In genomic region chr19:48738557-48739399, GRCh38 we compare ENCODE assay signal across 8 cellular contexts. TPM values are rescaled to one million over a fixed set of nuclear protein-coding genes. Genes with fewer than 3 reads are reported as not detected.
DNase-seq lines count a peak whose midpoint lies in the region; ATAC-seq and TF ChIP-seq lines count a peak whose summit lies in the region.

No MANE protein-coding gene starts in this region.

- peak overlapping the region; percentile 69 for H3K4me3 Mint-ChIP-seq in CD8-positive, alpha-beta T cell
- peak overlapping the region; percentile 35 for H3K4me3 Mint-ChIP-seq in activated T-helper 2 cell treated with anti-CD3 and anti-CD28 coated beads, Interferon-gamma antibody, Interleukin-2, Interleukin-4, amounts not matched to agents 10 μg/mL and 5 μg/mL and 100 μg/mL, durations not matched to agents 14 hours and 24 hours and 36 hours (ENCODE audit: low read depth)
- peak overlapping the region; percentile 49 for H3K4me3 Mint-ChIP-seq in natural killer cell treated with Interleukin-12 subunit alpha and Interleukin-12 subunit beta and Interleukin-15 and Interleukin-18, amount 100 ng/mL, for 72 hours
- peak overlapping the region; percentile 74 to 79 for H3K4me3 Mint-ChIP-seq in stimulated activated naive B cell treated with anti-CD40 and anti-IgM and Interleukin-4, amounts not matched to agents 10 μg/mL and 1 μg/mL and 100 μg/mL, for 72 hours

- H3K9me3 Mint-ChIP-seq in CD8-positive, alpha-beta T cell = no peaks in the 10 kb centered on the region
- H3K9me3 Mint-ChIP-seq in activated T-helper 2 cell treated with anti-CD3 and anti-CD28 coated beads, Interferon-gamma antibody, Interleukin-2, Interleukin-4, amounts not matched to agents 10 μg/mL and 5 μg/mL and 100 μg/mL, durations not matched to agents 14 hours and 24 hours and 36 hours = no peaks in the 10 kb centered on the region
- H3K9me3 Mint-ChIP-seq in natural killer cell treated with Interleukin-12 subunit alpha and Interleukin-12 subunit beta and Interleukin-15 and Interleukin-18, amount 100 ng/mL, for 72 hours = no peaks in the 10 kb centered on the region
- H3K9me3 Mint-ChIP-seq in stimulated activated naive B cell treated with anti-CD40 and anti-IgM and Interleukin-4, amounts not matched to agents 10 μg/mL and 1 μg/mL and 100 μg/mL, for 72 hours = peaks cover 0 to 2% of the 10 kb centered on the region in 2 donors

- intact Hi-C loops in CD8-positive, alpha-beta T cell (cut with DNase I, micrococcal nuclease) = loop anchor here (1.0 to 2.0 kb wide), 6 partner anchors 18 to 388 kb away; partner anchors contain the start of gene CA11 (in 2 of the 2)
- intact Hi-C loops in activated T-helper 2 cell treated with anti-CD3 and anti-CD28 coated beads, Interferon-gamma antibody, Interleukin-2, Interleukin-4, amounts not matched to agents 10 μg/mL and 5 μg/mL and 100 μg/mL, durations not matched to agents 14 hours and 24 hours and 36 hours (cut with micrococcal nuclease) = loop anchor here (1.0 kb wide), 1 partner anchor 24 kb away; no protein-coding TSS in a partner anchor

- H3K4me1 ChIP-seq in CD8-positive, alpha-beta T cell (ENCODE audit: insufficient read depth, low read length) = peaks cover 29% of the 10 kb centered on the region

- H3K4me1 Mint-ChIP-seq in CD8-positive, alpha-beta T cell (ENCODE audit: low read depth) = peaks cover 17% of the 10 kb centered on the region
- H3K4me1 Mint-ChIP-seq in activated T-helper 2 cell treated with anti-CD3 and anti-CD28 coated beads, Interferon-gamma antibody, Interleukin-2, Interleukin-4, amounts not matched to agents 10 μg/mL and 5 μg/mL and 100 μg/mL, durations not matched to agents 14 hours and 24 hours and 36 hours (ENCODE audit: low read depth) = peaks cover 8% of the 10 kb centered on the region
- peaks cover 6 to 11% of the 10 kb centered on the region in 2 donors for H3K4me1 Mint-ChIP-seq in natural killer cell treated with Interleukin-12 subunit alpha and Interleukin-12 subunit beta and Interleukin-15 and Interleukin-18, amount 100 ng/mL, for 72 hours (ENCODE audit: low read depth in 2 of 2)
- H3K4me1 Mint-ChIP-seq in stimulated activated naive B cell treated with anti-CD40 and anti-IgM and Interleukin-4, amounts not matched to agents 10 μg/mL and 1 μg/mL and 100 μg/mL, for 72 hours = peaks cover 14 to 18% of the 10 kb centered on the region in 2 donors

- CTCF ChIA-PET in CD8-positive, alpha-beta T cell (lab: Charles Lee) = interaction anchor here (1.0 to 2.2 kb wide), 11 partner anchors 9 to 93 kb away, joined by 3 to 15 read pairs (median 5); partner anchors contain the start of gene CA11

- POLR2A ChIA-PET in CD8-positive, alpha-beta T cell (lab: Charles Lee) = interaction anchor here (1.0 to 2.2 kb wide), 5 partner anchors 13 to 255 kb away, joined by 3 to 10 read pairs (median 8); partner anchors contain the start of genes CA11, GYS1 and RUVBL2

- peak; percentile 93 for ATAC-seq in CD8-positive, alpha-beta T cell
- peak; percentile 77 for ATAC-seq in GM21423 (IDR thresholded peaks at IDR 0.05; ENCODE audit: unreplicated experiment)
- ATAC-seq in natural killer cell treated with Interleukin-12 subunit alpha and Interleukin-12 subunit beta and Interleukin-15 and Interleukin-18, amount 100 ng/mL, for 72 hours = peak; percentile 96 to 97
- ATAC-seq in stimulated activated naive B cell treated with anti-CD40 and anti-IgM and Interleukin-4, amounts not matched to agents 10 μg/mL and 1 μg/mL and 100 μg/mL, for 72 hours (replicated peaks) = peak; percentile 92 to 93

- no peak overlapping the region for H3K27ac Mint-ChIP-seq in CD8-positive, alpha-beta T cell
- peak overlapping the region; percentile 50 for H3K27ac Mint-ChIP-seq in activated T-helper 2 cell treated with anti-CD3 and anti-CD28 coated beads, Interferon-gamma antibody, Interleukin-2, Interleukin-4, amounts not matched to agents 10 μg/mL and 5 μg/mL and 100 μg/mL, durations not matched to agents 14 hours and 24 hours and 36 hours
- no peak overlapping the region for H3K27ac Mint-ChIP-seq in natural killer cell treated with Interleukin-12 subunit alpha and Interleukin-12 subunit beta and Interleukin-15 and Interleukin-18, amount 100 ng/mL, for 72 hours
- H3K27ac Mint-ChIP-seq in stimulated activated naive B cell treated with anti-CD40 and anti-IgM and Interleukin-4, amounts not matched to agents 10 μg/mL and 1 μg/mL and 100 μg/mL, for 72 hours = peak overlapping the region; percentile 42

- no peaks in the 10 kb centered on the region for H3K9me3 ChIP-seq in CD8-positive, alpha-beta T cell (ENCODE audit: low read length)

- no peak for TF ChIP-seq CTCF in CD8-positive, alpha-beta T cell (IDR thresholded peaks at IDR 0.05)
- TF ChIP-seq CTCF in fibroblast of pulmonary artery (IDR thresholded peaks at IDR 0.05; ENCODE audit: low read length, missing control alignments) = no peak

- H3K36me3 ChIP-seq in CD8-positive, alpha-beta T cell (ENCODE audit: insufficient read depth, low read length) = no peaks in the 10 kb centered on the region

- H3K27me3 ChIP-seq in CD8-positive, alpha-beta T cell (ENCODE audit: insufficient read depth, low read length) = peaks cover 2% of the 10 kb centered on the region

- H3K27ac ChIP-seq in CD8-positive, alpha-beta T cell (ENCODE audit: low read depth, low read length) = no peak overlapping the region

- peak overlapping the region; percentile 52 for H3K4me3 ChIP-seq in CD8-positive, alpha-beta T cell (ENCODE audit: low read depth, low read length)
- peak overlapping the region; percentile 33 for H3K4me3 ChIP-seq in fibroblast of pulmonary artery (replicated peaks; ENCODE audit: low read depth, low read length)

- H3K36me3 Mint-ChIP-seq in CD8-positive, alpha-beta T cell = no peaks in the 10 kb centered on the region
- no peaks in the 10 kb centered on the region for H3K36me3 Mint-ChIP-seq in activated T-helper 2 cell treated with anti-CD3 and anti-CD28 coated beads, Interferon-gamma antibody, Interleukin-2, Interleukin-4, amounts not matched to agents 10 μg/mL and 5 μg/mL and 100 μg/mL, durations not matched to agents 14 hours and 24 hours and 36 hours (ENCODE audit: low read depth)
- no peaks in the 10 kb centered on the region for H3K36me3 Mint-ChIP-seq in natural killer cell treated with Interleukin-12 subunit alpha and Interleukin-12 subunit beta and Interleukin-15 and Interleukin-18, amount 100 ng/mL, for 72 hours
- peaks cover 0 to 1% of the 10 kb centered on the region in 2 donors for H3K36me3 Mint-ChIP-seq in stimulated activated naive B cell treated with anti-CD40 and anti-IgM and Interleukin-4, amounts not matched to agents 10 μg/mL and 1 μg/mL and 100 μg/mL, for 72 hours

- peaks cover 6% of the 10 kb centered on the region for H3K27me3 Mint-ChIP-seq in CD8-positive, alpha-beta T cell (ENCODE audit: low read depth)
- peaks cover 3% of the 10 kb centered on the region for H3K27me3 Mint-ChIP-seq in activated T-helper 2 cell treated with anti-CD3 and anti-CD28 coated beads, Interferon-gamma antibody, Interleukin-2, Interleukin-4, amounts not matched to agents 10 μg/mL and 5 μg/mL and 100 μg/mL, durations not matched to agents 14 hours and 24 hours and 36 hours (ENCODE audit: low read depth)
- peaks cover 0 to 5% of the 10 kb centered on the region in 2 donors for H3K27me3 Mint-ChIP-seq in natural killer cell treated with Interleukin-12 subunit alpha and Interleukin-12 subunit beta and Interleukin-15 and Interleukin-18, amount 100 ng/mL, for 72 hours
- peaks cover 26 to 28% of the 10 kb centered on the region in 2 donors for H3K27me3 Mint-ChIP-seq in stimulated activated naive B cell treated with anti-CD40 and anti-IgM and Interleukin-4, amounts not matched to agents 10 μg/mL and 1 μg/mL and 100 μg/mL, for 72 hours

- peak; percentile 78 to 95 (median 88) for DNase-seq in CD8-positive, alpha-beta T cell
- DNase-seq in Kasumi-1 (lab: John Stamatoyannopoulos, UW) (peak; percentile 64 to 80), RPMI7951 (ENCODE audit: low read depth) (peak; percentile 84), fibroblast of pulmonary artery (ENCODE audit: low read depth) (peak; percentile 81)
- DNase-seq in activated T-helper 2 cell treated with anti-CD3 and anti-CD28 coated beads, Interferon-gamma antibody, Interleukin-2, Interleukin-4, amounts not matched to agents 10 μg/mL and 5 μg/mL and 100 μg/mL, durations not matched to agents 14 hours and 24 hours and 36 hours (ENCODE audit: low spot score) = peak; percentile 86
- peak; percentile 90 for DNase-seq in natural killer cell treated with Interleukin-12 subunit alpha and Interleukin-12 subunit beta and Interleukin-15 and Interleukin-18, amount 100 ng/mL, for 72 hours (ENCODE audit: low spot score)
- DNase-seq in stimulated activated naive B cell treated with anti-CD40 and anti-IgM and Interleukin-4, amounts not matched to agents 10 μg/mL and 1 μg/mL and 100 μg/mL, for 72 hours = peak; percentile 83

RNA-seq across cellular contexts. Expression of gene RASIP1, which starts 1.6 kb away (rescaled TPM):
- total RNA-seq in CD8-positive, alpha-beta T cell = 1 to 10 TPM in 1 of 2 experiments, under 1 TPM in 1; 0.64 to 1.1 TPM
- 1.9 and 2.3 TPM in 2 replicates for total RNA-seq in RPMI7951 (2014; rRNA removed; shearing (Covaris generic))
- 0.57 and 1.0 TPM in 2 replicates for total RNA-seq in activated T-helper 2 cell treated with anti-CD3 and anti-CD28 coated beads, Interferon-gamma antibody, Interleukin-2, Interleukin-4, amounts not matched to agents 10 μg/mL and 5 μg/mL and 100 μg/mL, durations not matched to agents 14 hours and 24 hours and 36 hours
- under 1 TPM; 0.12 to 0.95 TPM for total RNA-seq in natural killer cell treated with Interleukin-12 subunit alpha and Interleukin-12 subunit beta and Interleukin-15 and Interleukin-18, amount 100 ng/mL, for 72 hours

RNA-seq across cellular contexts. Expression of gene IZUMO1, which starts 7.9 kb away (rescaled TPM):
- not detected for total RNA-seq in CD8-positive, alpha-beta T cell
- 0.12 TPM in 1 of 2 replicates, not detected in the other for total RNA-seq in RPMI7951 (2014; rRNA removed; shearing (Covaris generic))
- total RNA-seq in activated T-helper 2 cell treated with anti-CD3 and anti-CD28 coated beads, Interferon-gamma antibody, Interleukin-2, Interleukin-4, amounts not matched to agents 10 μg/mL and 5 μg/mL and 100 μg/mL, durations not matched to agents 14 hours and 24 hours and 36 hours = 0.21 TPM in 1 of 2 replicates, not detected in the other
- not detected for total RNA-seq in natural killer cell treated with Interleukin-12 subunit alpha and Interleukin-12 subunit beta and Interleukin-15 and Interleukin-18, amount 100 ng/mL, for 72 hours

RNA-seq across cellular contexts. Expression of gene FUT1, which starts 13.7 kb away (rescaled TPM):
- not detected for total RNA-seq in CD8-positive, alpha-beta T cell
- 0.60 and 0.78 TPM in 2 replicates for total RNA-seq in RPMI7951 (2014; rRNA removed; shearing (Covaris generic))
- total RNA-seq in activated T-helper 2 cell treated with anti-CD3 and anti-CD28 coated beads, Interferon-gamma antibody, Interleukin-2, Interleukin-4, amounts not matched to agents 10 μg/mL and 5 μg/mL and 100 μg/mL, durations not matched to agents 14 hours and 24 hours and 36 hours = 0.27 and 0.64 TPM in 2 replicates
- total RNA-seq in natural killer cell treated with Interleukin-12 subunit alpha and Interleukin-12 subunit beta and Interleukin-15 and Interleukin-18, amount 100 ng/mL, for 72 hours = under 1 TPM in 1 of 2 donors, not detected in 1; 0.21 TPM

RNA-seq across cellular contexts. Expression of gene FGF21, which starts 16.5 kb away (rescaled TPM):
- not detected for total RNA-seq in CD8-positive, alpha-beta T cell
- total RNA-seq in RPMI7951 (2014; rRNA removed; shearing (Covaris generic)) = not detected in 2 replicates
- total RNA-seq in activated T-helper 2 cell treated with anti-CD3 and anti-CD28 coated beads, Interferon-gamma antibody, Interleukin-2, Interleukin-4, amounts not matched to agents 10 μg/mL and 5 μg/mL and 100 μg/mL, durations not matched to agents 14 hours and 24 hours and 36 hours = not detected in 2 replicates
- total RNA-seq in natural killer cell treated with Interleukin-12 subunit alpha and Interleukin-12 subunit beta and Interleukin-15 and Interleukin-18, amount 100 ng/mL, for 72 hours = not detected

RNA-seq across cellular contexts. Expression of gene MAMSTR, which starts 19.3 kb away (rescaled TPM):
- under 1 TPM; 0.17 to 0.65 TPM for total RNA-seq in CD8-positive, alpha-beta T cell
- 0.24 and 0.39 TPM in 2 replicates for total RNA-seq in RPMI7951 (2014; rRNA removed; shearing (Covaris generic))
- total RNA-seq in activated T-helper 2 cell treated with anti-CD3 and anti-CD28 coated beads, Interferon-gamma antibody, Interleukin-2, Interleukin-4, amounts not matched to agents 10 μg/mL and 5 μg/mL and 100 μg/mL, durations not matched to agents 14 hours and 24 hours and 36 hours = 1.2 and 1.3 TPM in 2 replicates
- 1 to 10 TPM; 1.0 to 1.2 TPM for total RNA-seq in natural killer cell treated with Interleukin-12 subunit alpha and Interleukin-12 subunit beta and Interleukin-15 and Interleukin-18, amount 100 ng/mL, for 72 hours

Comparison
In these comparisons a context has a peak if more than half of its experiments do, and no peak if none do; other contexts are left out.
1. H3K27ac Mint-ChIP-seq: peak in activated T-helper 2 cell treated with anti-CD3 and anti-CD28 coated beads, Interferon-gamma antibody, Interleukin-2, Interleukin-4, amounts not matched to agents 10 μg/mL and 5 μg/mL and 100 μg/mL, durations not matched to agents 14 hours and 24 hours and 36 hours (single experiment) and stimulated activated naive B cell treated with anti-CD40 and anti-IgM and Interleukin-4, amounts not matched to agents 10 μg/mL and 1 μg/mL and 100 μg/mL, for 72 hours (single experiment); none in CD8-positive, alpha-beta T cell (single experiment) and natural killer cell treated with Interleukin-12 subunit alpha and Interleukin-12 subunit beta and Interleukin-15 and Interleukin-18, amount 100 ng/mL, for 72 hours (0 of 2).
2. Peak in every context shown above with its lines, with median percentiles within 50 percentile points of each other: ATAC-seq, DNase-seq and H3K4me3 Mint-ChIP-seq.